13 cellular contexts compared by ENCODE assay signal in the genomic region with DNA sequence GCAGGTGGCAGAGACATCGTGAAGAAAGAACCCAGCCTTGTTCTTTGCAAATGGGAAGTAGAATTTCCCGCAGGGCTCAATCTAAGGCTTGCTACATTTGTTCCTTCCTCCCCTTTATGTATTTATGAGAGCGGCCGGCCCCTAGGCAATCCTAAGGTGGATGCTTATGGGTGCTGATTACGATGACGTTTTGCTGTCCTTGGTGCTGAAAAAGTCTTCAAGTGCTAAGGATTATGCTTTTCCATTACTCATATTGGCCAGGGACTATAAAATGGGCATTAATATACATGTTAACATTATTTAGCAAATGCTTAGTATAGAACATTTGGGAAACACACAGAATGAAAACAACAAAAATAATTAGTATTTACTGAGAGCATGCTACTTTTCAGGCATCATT.
DNase-seq lines count a peak whose midpoint lies in the region; TF ChIP-seq lines count a peak whose summit lies in the region.
"Had no signal": no experiment of that assay in that cellular context is flagged by ENCODE, and none has a peak within 500 bp of the region (broad histone marks: within the 10 kb centered on the region; RNA-seq: fewer than 3 reads in every experiment).

No MANE protein-coding gene starts in this region.

- intact Hi-C loops in thyroid gland (cut with DNase I): no loop called here

- TF ChIP-seq POLR2A in thyroid gland (IDR thresholded peaks at IDR 0.05): no peak

- no peaks in the 10 kb centered on the region for H3K36me3 ChIP-seq in GM23248 (ENCODE audit: low read depth)
- no peaks in the 10 kb centered on the region for H3K36me3 ChIP-seq in thyroid gland
- H3K36me3 ChIP-seq: pancreas had no signal

- H2AFZ ChIP-seq in GM23248: no peak overlapping the region

- no peak for TF ChIP-seq CTCF in thyroid gland (IDR thresholded peaks at IDR 0.05)

- H3K27me3 ChIP-seq in GM23248 (replicated peaks; ENCODE audit: insufficient read depth) (no peaks in the 10 kb centered on the region; the same call in 1 of the 2 replicates), thyroid gland (no peaks in the 10 kb centered on the region)
- H3K27me3 ChIP-seq: pancreas had no signal

- H3K4me1 ChIP-seq in GM23248 (ENCODE audit: insufficient read depth): no peaks in the 10 kb centered on the region
- H3K4me1 ChIP-seq in thyroid gland: no peaks in the 10 kb centered on the region
- H3K4me1 ChIP-seq: Caco-2, pancreas had no signal

- no peaks in the 10 kb centered on the region for H3K9me2 ChIP-seq in GM23248 (ENCODE audit: insufficient read depth)

- H3K9me3 ChIP-seq in GM23248 (ENCODE audit: low read depth) (no peaks in the 10 kb centered on the region), thyroid gland (no peaks in the 10 kb centered on the region)
- H3K9me3 ChIP-seq: Caco-2, pancreas had no signal

- no peaks in the 10 kb centered on the region for H4K20me1 ChIP-seq in GM23248 (ENCODE audit: insufficient read depth)

- 11 to 17% methylated on average over 6 of the region's 6 CpGs for WGBS in GM23248 (ENCODE audit: low coverage in 1 of 2, low lambda C conversion rate in 2 of 2, missing lambda C conversion rate in 2 of 2), 2 experiments
- WGBS in thyroid gland, 2 donors: 10 to 14% methylated on average over 6 of the region's 6 CpGs

- H3K79me2 ChIP-seq in GM23248 (ENCODE audit: insufficient read depth): no peaks in the 10 kb centered on the region

- DNase-seq in GM23248 (peak; percentile 54), MV-4-11 (lab: John Stamatoyannopoulos, UW) (peak; percentile 12), astrocyte of the hippocampus (ENCODE audit: low read depth, low spot score) (peak; percentile 56), lung microvascular endothelial cell (ENCODE audit: low read depth in 2 of 2) (peak; percentile 10 to 17), SK-N-DZ (ENCODE audit: low spot score) (no peak), NCI-H446 (lab: John Stamatoyannopoulos, UW) (no peak), thyroid gland (no peak)
- DNase-seq in activated naive CD4-positive, alpha-beta T cell (lab: John Stamatoyannopoulos, UW): no peak
- DNase-seq: left cardiac atrium; NCI-H748 treated with DMSO at 0.1 percent for 48 hours; pancreas; stimulated activated CD4-positive, alpha-beta T cell treated with anti-CD3 and anti-CD28 coated beads, Interleukin-2, amount 100 ng/mL, for 24 hours had no signal

- H3K4me3 ChIP-seq in GM23248 (no peak overlapping the region), thyroid gland (replicated peaks in 1 of 3) (no peak overlapping the region)
- H3K4me3 ChIP-seq: pancreas had no signal

- no peak overlapping the region for H3K4me2 ChIP-seq in GM23248 (ENCODE audit: unreplicated experiment)

- H3K9ac ChIP-seq in GM23248: no peak overlapping the region

- H3F3A ChIP-seq in GM23248 (ENCODE audit: insufficient read depth): no peaks in the 10 kb centered on the region

- no peak overlapping the region for H3K27ac ChIP-seq in GM23248
- no peak overlapping the region for H3K27ac ChIP-seq in thyroid gland
- H3K27ac ChIP-seq: pancreas had no signal

- in situ Hi-C loops in GM23248 (cut with MboI): no loop called here

Comparison
In these comparisons a context has a peak if more than half of its experiments do, and no peak if none do; other contexts are left out.
1. DNase-seq: peak in GM23248 (single experiment), MV-4-11 (single experiment), astrocyte of the hippocampus (single experiment) and lung microvascular endothelial cell (2 of 2); none in SK-N-DZ (single experiment), NCI-H446 (0 of 2), activated naive CD4-positive, alpha-beta T cell (0 of 4) and thyroid gland (0 of 2).